In the genomic region with DNA sequence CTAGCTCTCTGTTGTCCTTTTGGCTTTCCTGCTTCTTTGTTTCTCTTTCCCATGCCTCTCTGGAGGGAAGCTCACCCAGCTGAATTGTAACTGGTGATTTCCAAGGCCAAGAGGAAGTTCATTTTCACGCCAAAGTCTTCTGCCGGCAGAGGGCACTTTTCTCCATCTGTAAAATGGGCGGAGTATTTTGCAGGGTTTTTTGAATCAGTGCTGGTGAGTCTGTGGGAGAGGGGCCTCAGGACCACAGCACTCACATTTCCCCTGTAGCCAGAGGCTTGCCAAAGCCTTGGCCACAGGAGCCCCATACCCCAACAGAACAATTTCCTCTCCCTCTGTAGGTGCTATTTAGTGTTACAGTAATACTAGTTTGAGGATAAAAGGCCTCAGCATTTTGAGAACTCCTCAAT, we compare ENCODE assay signal across 8 cellular contexts. TPM values are rescaled to one million over a fixed set of nuclear protein-coding genes. Genes with fewer than 3 reads are reported as not detected.
DNase-seq lines count a peak whose midpoint lies in the region; ATAC-seq and TF ChIP-seq lines count a peak whose summit lies in the region.

No MANE protein-coding gene starts in this region.

- no peaks in the 10 kb centered on the region for H3K9me3 Mint-ChIP-seq in activated T-cell treated with anti-CD3 and anti-CD28 coated beads, Interleukin-2, amount 50 U/mL, for 72 hours
- no peaks in the 10 kb centered on the region for H3K9me3 Mint-ChIP-seq in naive thymus-derived CD4-positive, alpha-beta T cell

- peak overlapping the region; percentile 15 for H3K27ac Mint-ChIP-seq in activated T-cell treated with anti-CD3 and anti-CD28 coated beads, Interleukin-2, amount 50 U/mL, for 72 hours
- H3K27ac Mint-ChIP-seq in naive thymus-derived CD4-positive, alpha-beta T cell, result no peak overlapping the region

- in situ Hi-C loops in mammary epithelial cell (cut with MboI; ENCODE audit: low sequenced_read_pairs in 2 of 2), result loop anchor here (25.0 kb wide), 2 partner anchors 389 to 664 kb away; a partner anchor contains a TSS

- H3K27me3 Mint-ChIP-seq in activated T-cell treated with anti-CD3 and anti-CD28 coated beads, Interleukin-2, amount 50 U/mL, for 72 hours (ENCODE audit: low read depth), result no peaks in the 10 kb centered on the region
- H3K27me3 Mint-ChIP-seq in naive thymus-derived CD4-positive, alpha-beta T cell, result peaks cover 0 to 4% (median 0%) of the 10 kb centered on the region in 5 donors

- peak; percentile 9 for DNase-seq in ELR (ENCODE audit: low read depth)
- DNase-seq in activated T-cell treated with anti-CD3 and anti-CD28 coated beads, Interleukin-2, amount 50 U/mL, for 72 hours, result peak; percentile 30 to 40
- DNase-seq in naive thymus-derived CD4-positive, alpha-beta T cell, result peak in 1 of 9 donors; percentile 37
- no peak for DNase-seq in NCI-H446 treated with DMSO at 0.1 percent for 48 hours (lab: John Stamatoyannopoulos, UW)
- no peak for DNase-seq in left lobe of liver (ENCODE audit: low spot score)
- no peak for DNase-seq in posterior cingulate gyrus
- DNase-seq in mammary epithelial cell, result no peak

- BruUV-seq in mammary epithelial cell (replicated peaks; lab: Mats Ljungman, UMichigan), result no TSS peak

- H3K9me3 ChIP-seq in Loucy (ENCODE audit: insufficient read depth, low read depth, low read length) (no peaks in the 10 kb centered on the region), mammary epithelial cell (replicated peaks; ENCODE audit: insufficient read depth, low read length) (no peaks in the 10 kb centered on the region)
- H3K9me3 ChIP-seq in naive thymus-derived CD4-positive, alpha-beta T cell (ENCODE audit: control insufficient read depth in 2 of 3, low read length in 3 of 3), result no peaks in the 10 kb centered on the region

- H3K27ac ChIP-seq in naive thymus-derived CD4-positive, alpha-beta T cell (ENCODE audit: low read depth, low read length), result no peak overlapping the region
- H3K27ac ChIP-seq in mammary epithelial cell (ENCODE audit: insufficient read depth, low read depth, low read length), result no peak overlapping the region

- H3K9ac ChIP-seq in Loucy (ENCODE audit: low read depth, low read length, poor library complexity, severe bottlenecking), result no peak overlapping the region
- no peak overlapping the region for H3K9ac ChIP-seq in mammary epithelial cell (ENCODE audit: insufficient read depth, low read length)

- H3K27me3 ChIP-seq in Loucy (ENCODE audit: insufficient read depth, low read length, poor library complexity, severe bottlenecking) (no peaks in the 10 kb centered on the region), mammary epithelial cell (ENCODE audit: insufficient read depth, low read length) (no peaks in the 10 kb centered on the region)
- no peaks in the 10 kb centered on the region for H3K27me3 ChIP-seq in naive thymus-derived CD4-positive, alpha-beta T cell (ENCODE audit: control insufficient read depth in 2 of 2, insufficient read depth in 2 of 2, low read length in 2 of 2)

- no peak overlapping the region for H3K4me3 Mint-ChIP-seq in activated T-cell treated with anti-CD3 and anti-CD28 coated beads, Interleukin-2, amount 50 U/mL, for 72 hours
- H3K4me3 Mint-ChIP-seq in naive thymus-derived CD4-positive, alpha-beta T cell, result no peak overlapping the region

- H4K20me1 ChIP-seq in Loucy (ENCODE audit: insufficient read depth, low read length, poor library complexity, severe bottlenecking) (no peaks in the 10 kb centered on the region), mammary epithelial cell (ENCODE audit: insufficient read depth, low read length) (no peaks in the 10 kb centered on the region)

- POLR2A ChIA-PET in naive thymus-derived CD4-positive, alpha-beta T cell (lab: Charles Lee), result interaction anchor here (0.6 kb wide), 1 partner anchor 8 kb away, joined by 8 read pairs; no protein-coding TSS in a partner anchor

- H3K36me3 ChIP-seq in Loucy (ENCODE audit: insufficient read depth, low read length) (no peaks in the 10 kb centered on the region), mammary epithelial cell (ENCODE audit: insufficient read depth, low read length) (no peaks in the 10 kb centered on the region)
- H3K36me3 ChIP-seq in naive thymus-derived CD4-positive, alpha-beta T cell (ENCODE audit: control insufficient read depth in 2 of 3, insufficient read depth in 3 of 3, low read length in 3 of 3), result no peaks in the 10 kb centered on the region

- H3K79me2 ChIP-seq in Loucy (ENCODE audit: insufficient read depth, low read length) (no peaks in the 10 kb centered on the region), mammary epithelial cell (ENCODE audit: insufficient read depth, low read length) (no peaks in the 10 kb centered on the region)

- H3K4me1 Mint-ChIP-seq in activated T-cell treated with anti-CD3 and anti-CD28 coated beads, Interleukin-2, amount 50 U/mL, for 72 hours (ENCODE audit: low read depth), result peaks cover 32% of the 10 kb centered on the region
- H3K4me1 Mint-ChIP-seq in naive thymus-derived CD4-positive, alpha-beta T cell, result peaks cover 5 to 19% (median 9%) of the 10 kb centered on the region in 7 donors

- TF ChIP-seq CTCF in Loucy (conservative IDR thresholded peaks at IDR 0.05; ENCODE audit: low read length), result no peak
- TF ChIP-seq CTCF in mammary epithelial cell (conservative IDR thresholded peaks at IDR 0.05 in 1 of 2, IDR thresholded peaks at IDR 0.05 in 1 of 2; ENCODE audit: extremely low read depth in 1 of 2, insufficient read depth in 1 of 2, low read depth in 1 of 2, low read length in 2 of 2), result peak in 1 of 2 donors; percentile 6

- 60% methylated on average over 3 of the region's 3 CpGs for WGBS in mammary epithelial cell (ENCODE audit: low coverage, missing lambda C conversion rate)

- CTCF ChIA-PET in naive thymus-derived CD4-positive, alpha-beta T cell (lab: Charles Lee), result interaction anchor here (0.5 kb wide), 1 partner anchor 847 kb away, joined by 3 read pairs; no protein-coding TSS in a partner anchor
- CTCF ChIA-PET in mammary epithelial cell (lab: Charles Lee; ENCODE audit: low non-redundant PET), result no interaction called here

- peak; percentile 32 for ATAC-seq in activated T-cell treated with anti-CD3 and anti-CD28 coated beads, Interleukin-2, amount 50 U/mL, for 72 hours (replicated peaks in 1 of 2)
- ATAC-seq in naive thymus-derived CD4-positive, alpha-beta T cell, result peak; percentile 41
- no peak for ATAC-seq in left lobe of liver

- H3K4me3 ChIP-seq in Loucy (ENCODE audit: low read length, poor library complexity, severe bottlenecking) (no peak overlapping the region), mammary epithelial cell (replicated peaks in 1 of 3; ENCODE audit: insufficient read depth in 1 of 3, low read depth in 2 of 3, low read length in 3 of 3) (no peak overlapping the region)
- no peak overlapping the region for H3K4me3 ChIP-seq in naive thymus-derived CD4-positive, alpha-beta T cell (ENCODE audit: low read length)

- no peaks in the 10 kb centered on the region for H3K36me3 Mint-ChIP-seq in activated T-cell treated with anti-CD3 and anti-CD28 coated beads, Interleukin-2, amount 50 U/mL, for 72 hours (ENCODE audit: insufficient read depth in 2 of 2)
- no peaks in the 10 kb centered on the region for H3K36me3 Mint-ChIP-seq in naive thymus-derived CD4-positive, alpha-beta T cell

- H3K4me1 ChIP-seq in Loucy (ENCODE audit: insufficient read depth, low read length, poor library complexity, severe bottlenecking) (peaks cover 28% of the 10 kb centered on the region), mammary epithelial cell (ENCODE audit: insufficient read depth, low read length) (peaks cover 4% of the 10 kb centered on the region)
- H3K4me1 ChIP-seq in naive thymus-derived CD4-positive, alpha-beta T cell (ENCODE audit: control insufficient read depth in 2 of 2, insufficient read depth in 2 of 2, low read length in 2 of 2), result no peaks in the 10 kb centered on the region

- H2AFZ ChIP-seq in Loucy (ENCODE audit: low read length) (0 out of 2 replicates have a peak overlapping the region, but pooled peaks have one; percentile 58), mammary epithelial cell (ENCODE audit: low read depth, low read length) (no peak overlapping the region)

- dilution Hi-C loops in mammary epithelial cell (cut with HindIII; ENCODE audit: low sequenced_read_pairs), result no loop called here

- no peaks in the 10 kb centered on the region for H3K9me2 ChIP-seq in Loucy (replicated peaks; ENCODE audit: low read depth, low read length)

- intact Hi-C loops in naive thymus-derived CD4-positive, alpha-beta T cell (cut with micrococcal nuclease), result loop anchor here in 1 of 2 donors (1.0 kb wide), 1 partner anchor 11 kb away; no protein-coding TSS in a partner anchor
- intact Hi-C loops in posterior cingulate gyrus (cut with DNase I), result no loop called here
- intact Hi-C loops in mammary epithelial cell (cut with micrococcal nuclease), result no loop called here

- no peak overlapping the region for H3K4me2 ChIP-seq in Loucy (ENCODE audit: low read depth, low read length, poor library complexity, severe bottlenecking)
- no peak overlapping the region for H3K4me2 ChIP-seq in mammary epithelial cell (ENCODE audit: insufficient read depth, low read depth, low read length)

- no peaks in the 10 kb centered on the region for H3F3A ChIP-seq in Loucy (ENCODE audit: low read depth)

RNA-seq across cellular contexts. Expression of a gene that starts 42.3 kb away (rescaled TPM):
- 100 to 1,000 TPM; 124 to 164 TPM for total RNA-seq in activated T-cell treated with anti-CD3 and anti-CD28 coated beads, Interleukin-2, amount 50 U/mL, for 72 hours
- total RNA-seq in naive thymus-derived CD4-positive, alpha-beta T cell, result 100 to 1,000 TPM; 219 to 333 (median 274) TPM
- polyA plus RNA-seq in naive thymus-derived CD4-positive, alpha-beta T cell, result 100 to 1,000 TPM; 313 to 379 TPM
- total RNA-seq in left lobe of liver (39.2 TPM), mammary epithelial cell (100 to 1,000 TPM; 118 to 185 TPM)
- polyA plus RNA-seq in mammary epithelial cell, result 62.8 TPM
- 219 TPM for polyA minus RNA-seq in mammary epithelial cell

RNA-seq across cellular contexts. Expression of a gene that starts 53.1 kb away (rescaled TPM):
- 10 to 100 TPM; 32.5 to 37.3 TPM for total RNA-seq in activated T-cell treated with anti-CD3 and anti-CD28 coated beads, Interleukin-2, amount 50 U/mL, for 72 hours
- 10 to 100 TPM; 11.9 to 27.1 (median 22.8) TPM for total RNA-seq in naive thymus-derived CD4-positive, alpha-beta T cell
- polyA plus RNA-seq in naive thymus-derived CD4-positive, alpha-beta T cell, result 10 to 100 TPM; 10.6 to 15.6 TPM
- total RNA-seq in left lobe of liver, result 90.6 TPM
- 10 to 100 TPM; 35.8 to 52.4 TPM for total RNA-seq in mammary epithelial cell
- polyA plus RNA-seq in mammary epithelial cell, result 40.8 TPM
- polyA minus RNA-seq in mammary epithelial cell, result 15.6 TPM

Comparison
In these comparisons a context has a peak if more than half of its experiments do, and no peak if none do; other contexts are left out.
1. DNase-seq: peak in ELR (single experiment) and activated T-cell treated with anti-CD3 and anti-CD28 coated beads, Interleukin-2, amount 50 U/mL, for 72 hours (2 of 2); none in NCI-H446 treated with DMSO at 0.1 percent for 48 hours (single experiment), left lobe of liver (single experiment), posterior cingulate gyrus (0 of 10) and mammary epithelial cell (single experiment).